In the genomic region with DNA sequence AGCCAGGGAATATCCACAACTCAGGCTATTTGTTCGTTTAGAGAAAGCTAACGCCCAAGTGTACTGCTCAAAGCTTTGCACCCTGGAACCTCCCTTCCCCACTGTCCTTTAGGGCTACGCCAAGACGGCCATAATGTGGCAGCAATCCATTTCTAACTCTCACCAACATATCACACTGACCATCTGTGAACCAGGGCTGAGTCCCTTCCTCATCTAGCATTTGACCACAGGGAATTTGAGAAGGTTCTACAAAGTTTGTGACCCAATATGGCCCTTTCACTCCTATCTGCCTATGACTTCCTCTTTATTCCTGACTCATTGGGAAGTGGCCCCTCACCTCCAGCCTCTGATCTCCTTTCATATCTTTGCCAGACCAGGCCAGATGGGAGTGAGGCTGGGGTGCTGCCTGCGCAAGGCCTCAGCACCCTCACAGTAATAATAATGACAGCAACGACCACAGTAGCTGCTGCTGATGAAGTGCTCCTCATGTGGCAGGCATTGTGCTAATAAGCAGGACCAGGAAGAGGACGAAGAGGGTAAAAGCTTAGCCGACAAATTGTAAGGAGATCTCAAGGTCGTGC, we compare ENCODE assay signal across 6 cellular contexts.
"Had no signal": no experiment of that assay in that cellular context is flagged by ENCODE, and none has a peak within 500 bp of the region (broad histone marks: within the 10 kb centered on the region; RNA-seq: fewer than 3 reads in every experiment).

No MANE protein-coding gene starts in this region.

- H3K27ac ChIP-seq: ascending aorta, prostate gland had no signal

- H3K27ac Mint-ChIP-seq: nephron, type B pancreatic cell had no signal

- H3K9me3 Mint-ChIP-seq: activated naive CD4-positive, alpha-beta T cell treated with anti-CD3 and anti-CD28 coated beads, Interleukin-2, amount 50 U/mL, for 72 hours; nephron; type B pancreatic cell had no signal

- H3K9me3 ChIP-seq: ascending aorta, prostate gland, spleen had no signal

- H3K4me1 ChIP-seq: ascending aorta, prostate gland had no signal

- H3K36me3 Mint-ChIP-seq: activated naive CD4-positive, alpha-beta T cell treated with anti-CD3 and anti-CD28 coated beads, Interleukin-2, amount 50 U/mL, for 72 hours; type B pancreatic cell had no signal

- H3K36me3 ChIP-seq: ascending aorta, prostate gland, spleen had no signal

- H3K27me3 ChIP-seq: ascending aorta had no signal
